ENCODE assay signal across 8 cellular contexts in genomic region chr5:152560508-152561137, GRCh38.
DNase-seq lines count a peak whose midpoint lies in the region; ATAC-seq and TF ChIP-seq lines count a peak whose summit lies in the region.

No MANE protein-coding gene starts in this region.

- in situ Hi-C loops in astrocyte of the spinal cord (cut with HindIII; ENCODE audit: low sequenced_read_pairs) = no loop called here

- H3K4me3 ChIP-seq in astrocyte of the spinal cord (ENCODE audit: low read depth, low read length) = no peak overlapping the region

- peak in 8 of 14 donors; percentile 8 to 50 (median 19) for DNase-seq in C1 segment of cervical spinal cord (lab: John Stamatoyannopoulos, UW)
- peak; percentile 84 for DNase-seq in NCI-H69 (lab: John Stamatoyannopoulos, UW)
- DNase-seq in astrocyte of the spinal cord (ENCODE audit: low read depth, low spot score) = peak; percentile 62
- peak; percentile 28 for DNase-seq in iPS DF 19.7 (ENCODE audit: low read depth, low spot score)
- peak; percentile 1 for DNase-seq in smooth muscle cell of the brain vasculature (ENCODE audit: low read depth, low spot score)
- no peak for DNase-seq in NCI-H226

- TF ChIP-seq CTCF in astrocyte of the spinal cord (IDR thresholded peaks at IDR 0.05; ENCODE audit: low read depth, low read length) = peak; percentile 81

- ATAC-seq in GM18520 (IDR thresholded peaks at IDR 0.05; ENCODE audit: unreplicated experiment) (peak; percentile 48), HG03159 (IDR thresholded peaks at IDR 0.05; ENCODE audit: unreplicated experiment) (peak; percentile 83)
